32 cellular contexts compared by ENCODE assay signal in genomic region chr4:172521171-172521570, GRCh38.
"Had no signal": no experiment of that assay in that cellular context is flagged by ENCODE, and none has a peak within 500 bp of the region (broad histone marks: within the 10 kb centered on the region; RNA-seq: fewer than 3 reads in every experiment).

No MANE protein-coding gene starts in this region.

- ATAC-seq: activated CD4-positive, CD25-positive, alpha-beta regulatory T cell treated with anti-CD3 and anti-CD28 coated beads, Interleukin-2, amount 50 U/mL, for 24 hours; activated CD8-positive, alpha-beta memory T cell treated with anti-CD3 and anti-CD28 coated beads, Interleukin-2, amount 10 ng/mL, durations not matched to agents 7 days and 5 days; activated CD8-positive, alpha-beta T cell treated with anti-CD3 and anti-CD28 coated beads for 36 hours; activated naive CD4-positive, alpha-beta T cell treated with anti-CD3 and anti-CD28 coated beads, Interleukin-2, amount 50 U/mL, for 72 hours; esophagus mucosa; gastrocnemius medialis; heart left ventricle; T-helper 17 cell had no signal

- H3K27ac ChIP-seq: brain microvascular endothelial cell, coronary artery, dorsolateral prefrontal cortex, gastrocnemius medialis, heart left ventricle, WERI-Rb-1 had no signal

- H3K36me3 ChIP-seq: brain microvascular endothelial cell, gastrocnemius medialis, heart left ventricle, WERI-Rb-1 had no signal

- H3K27me3 Mint-ChIP-seq: activated B cell treated with CpG ODN at 0.5 μM for 24 hours; activated CD8-positive, alpha-beta memory T cell treated with anti-CD3 and anti-CD28 coated beads, Interleukin-2, amount 10 ng/mL, durations not matched to agents 7 days and 5 days; activated CD8-positive, alpha-beta T cell treated with anti-CD3 and anti-CD28 coated beads for 36 hours; activated naive CD4-positive, alpha-beta T cell treated with anti-CD3 and anti-CD28 coated beads, Interleukin-2, amount 10 ng/mL, durations not matched to agents 7 days and 5 days; activated naive CD8-positive, alpha-beta T cell treated with anti-CD3 and anti-CD28 coated beads, Interleukin-2, amount 10 ng/mL, durations not matched to agents 7 days and 5 days; central memory CD8-positive, alpha-beta T cell; dendritic cell treated with granulocyte-macrophage colony-stimulating factor and Interleukin-4, amounts not matched to agents 40 ng/mL and 50 ng/mL, for 4 days; T-helper 17 cell had no signal

- H3K27me3 ChIP-seq: brain microvascular endothelial cell, dorsolateral prefrontal cortex, gastrocnemius medialis, heart left ventricle had no signal

- DNase-seq: activated B cell treated with CpG ODN at 0.5 μM for 24 hours; activated CD4-positive, alpha-beta T cell treated with anti-CD3 and anti-CD28 coated beads for 48 hours; activated CD4-positive, alpha-beta T cell treated with anti-CD3 and anti-CD28 coated beads, Interleukin-2, amount 50 U/mL, for 1 hour; activated CD4-positive, alpha-beta T cell treated with anti-CD3 and anti-CD28 coated beads, Interleukin-2, amount 50 U/mL, for 48 hours; activated CD8-positive, alpha-beta memory T cell treated with anti-CD3 and anti-CD28 coated beads, Interleukin-2, amount 10 ng/mL, durations not matched to agents 7 days and 5 days; activated CD8-positive, alpha-beta memory T cell treated with anti-CD3 and anti-CD28 coated beads, Interleukin-2, amount 50 U/mL, for 4 hours; activated CD8-positive, alpha-beta T cell treated with anti-CD3 and anti-CD28 coated beads for 36 hours; activated gamma-delta T cell; activated naive CD4-positive, alpha-beta T cell; activated naive CD4-positive, alpha-beta T cell treated with anti-CD3 and anti-CD28 coated beads, Interleukin-2, amount 10 ng/mL, durations not matched to agents 7 days and 5 days; activated naive CD8-positive, alpha-beta T cell treated with anti-CD3 and anti-CD28 coated beads, Interleukin-2, amount 10 ng/mL, durations not matched to agents 7 days and 5 days; activated T-cell treated with anti-CD3 and anti-CD28 coated beads, Interleukin-2, amount 50 U/mL, for 1 hour; activated T-cell treated with anti-CD3 and anti-CD28 coated beads, Interleukin-2, amount 50 U/mL, for 48 hours; brain microvascular endothelial cell; dorsolateral prefrontal cortex; effector memory CD4-positive, alpha-beta T cell; endodermal cell; foreskin fibroblast; gastrocnemius medialis; glutamatergic neuron; heart left ventricle; T-helper 17 cell; T1000; WERI-Rb-1 had no signal

- H3K36me3 Mint-ChIP-seq: activated CD8-positive, alpha-beta memory T cell treated with anti-CD3 and anti-CD28 coated beads, Interleukin-2, amount 10 ng/mL, durations not matched to agents 7 days and 5 days; activated naive CD4-positive, alpha-beta T cell treated with anti-CD3 and anti-CD28 coated beads, Interleukin-2, amount 10 ng/mL, durations not matched to agents 7 days and 5 days; activated naive CD4-positive, alpha-beta T cell treated with anti-CD3 and anti-CD28 coated beads, Interleukin-2, amount 50 U/mL, for 72 hours; activated naive CD8-positive, alpha-beta T cell treated with anti-CD3 and anti-CD28 coated beads, Interleukin-2, amount 10 ng/mL, durations not matched to agents 7 days and 5 days had no signal

- H3K9me3 Mint-ChIP-seq: activated B cell treated with CpG ODN at 0.5 μM for 24 hours; activated naive CD4-positive, alpha-beta T cell treated with anti-CD3 and anti-CD28 coated beads, Interleukin-2, amount 10 ng/mL, durations not matched to agents 7 days and 5 days; activated naive CD4-positive, alpha-beta T cell treated with anti-CD3 and anti-CD28 coated beads, Interleukin-2, amount 50 U/mL, for 72 hours; activated naive CD8-positive, alpha-beta T cell treated with anti-CD3 and anti-CD28 coated beads, Interleukin-2, amount 10 ng/mL, durations not matched to agents 7 days and 5 days; activated T-helper 1 cell treated with anti-CD3 and anti-CD28 coated beads, Interleukin-12 subunit alpha, Interleukin-12 subunit beta, Interleukin-2, Interleukin-4 antibody, amounts not matched to agents 30 ng/mL and 10 ng/mL and 1 ng/mL, durations not matched to agents 14 hours and 24 hours and 36 hours; dendritic cell treated with granulocyte-macrophage colony-stimulating factor and Interleukin-4, amounts not matched to agents 40 ng/mL and 50 ng/mL, for 4 days; endodermal cell; T-helper 2 cell treated with Interferon-gamma antibody and Interleukin-4, amounts not matched to agents 5 μg/mL and 100 μg/mL, for 36 hours had no signal

- H3K9me3 ChIP-seq: gastrocnemius medialis, heart left ventricle had no signal

- H3K4me1 Mint-ChIP-seq: activated B cell treated with CpG ODN at 0.5 μM for 24 hours; activated CD8-positive, alpha-beta memory T cell treated with anti-CD3 and anti-CD28 coated beads, Interleukin-2, amount 10 ng/mL, durations not matched to agents 7 days and 5 days; activated naive CD4-positive, alpha-beta T cell treated with anti-CD3 and anti-CD28 coated beads, Interleukin-2, amount 10 ng/mL, durations not matched to agents 7 days and 5 days; activated naive CD8-positive, alpha-beta T cell treated with anti-CD3 and anti-CD28 coated beads, Interleukin-2, amount 10 ng/mL, durations not matched to agents 7 days and 5 days; central memory CD8-positive, alpha-beta T cell; endodermal cell; T-helper 17 cell had no signal

- H3K4me3 ChIP-seq: coronary artery, dorsolateral prefrontal cortex, gastrocnemius medialis, heart left ventricle had no signal

- H3K27ac Mint-ChIP-seq: activated B cell treated with CpG ODN at 0.5 μM for 24 hours; activated CD8-positive, alpha-beta memory T cell treated with anti-CD3 and anti-CD28 coated beads, Interleukin-2, amount 10 ng/mL, durations not matched to agents 7 days and 5 days; activated CD8-positive, alpha-beta T cell treated with anti-CD3 and anti-CD28 coated beads for 36 hours; activated naive CD4-positive, alpha-beta T cell treated with anti-CD3 and anti-CD28 coated beads, Interleukin-2, amount 10 ng/mL, durations not matched to agents 7 days and 5 days; activated naive CD4-positive, alpha-beta T cell treated with anti-CD3 and anti-CD28 coated beads, Interleukin-2, amount 50 U/mL, for 72 hours; activated naive CD8-positive, alpha-beta T cell treated with anti-CD3 and anti-CD28 coated beads, Interleukin-2, amount 10 ng/mL, durations not matched to agents 7 days and 5 days; activated T-helper 1 cell treated with anti-CD3 and anti-CD28 coated beads, Interleukin-12 subunit alpha, Interleukin-12 subunit beta, Interleukin-2, Interleukin-4 antibody, amounts not matched to agents 30 ng/mL and 10 ng/mL and 1 ng/mL, durations not matched to agents 14 hours and 24 hours and 36 hours; dendritic cell treated with granulocyte-macrophage colony-stimulating factor and Interleukin-4, amounts not matched to agents 40 ng/mL and 50 ng/mL, for 4 days; endodermal cell; T-helper 17 cell; T-helper 2 cell treated with Interferon-gamma antibody and Interleukin-4, amounts not matched to agents 5 μg/mL and 100 μg/mL, for 36 hours had no signal

- H3K4me3 Mint-ChIP-seq: activated B cell treated with CpG ODN at 0.5 μM for 24 hours; activated CD8-positive, alpha-beta memory T cell treated with anti-CD3 and anti-CD28 coated beads, Interleukin-2, amount 10 ng/mL, durations not matched to agents 7 days and 5 days; activated CD8-positive, alpha-beta T cell treated with anti-CD3 and anti-CD28 coated beads for 36 hours; activated naive CD4-positive, alpha-beta T cell treated with anti-CD3 and anti-CD28 coated beads, Interleukin-2, amount 10 ng/mL, durations not matched to agents 7 days and 5 days; activated naive CD8-positive, alpha-beta T cell treated with anti-CD3 and anti-CD28 coated beads, Interleukin-2, amount 10 ng/mL, durations not matched to agents 7 days and 5 days; activated T-helper 1 cell treated with anti-CD3 and anti-CD28 coated beads, Interleukin-12 subunit alpha, Interleukin-12 subunit beta, Interleukin-2, Interleukin-4 antibody, amounts not matched to agents 30 ng/mL and 10 ng/mL and 1 ng/mL, durations not matched to agents 14 hours and 24 hours and 36 hours; central memory CD8-positive, alpha-beta T cell; dendritic cell treated with granulocyte-macrophage colony-stimulating factor and Interleukin-4, amounts not matched to agents 40 ng/mL and 50 ng/mL, for 4 days; endodermal cell; T-helper 17 cell; T-helper 2 cell treated with Interferon-gamma antibody and Interleukin-4, amounts not matched to agents 5 μg/mL and 100 μg/mL, for 36 hours had no signal
